ENCODE assay signal across 21 cellular contexts in the genomic region with DNA sequence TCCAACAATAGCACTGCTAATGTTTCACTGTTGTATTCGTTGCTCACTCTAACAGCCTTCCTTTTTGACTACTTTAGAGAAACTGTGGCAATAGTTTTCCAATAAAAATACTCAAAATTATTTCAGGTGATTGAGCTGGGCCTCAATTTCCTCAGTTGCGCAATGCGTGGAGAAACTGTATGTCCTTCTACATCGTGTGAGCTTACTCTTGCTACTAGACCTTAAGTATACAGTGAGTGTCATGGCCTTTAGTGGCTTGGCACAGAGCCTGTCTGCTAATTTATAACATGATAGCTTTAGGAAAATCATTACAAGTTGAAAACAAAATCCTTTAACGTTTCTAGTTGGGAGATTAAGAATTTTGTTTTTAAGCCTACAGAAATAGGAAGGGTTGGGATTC.
"Had no signal": no experiment of that assay in that cellular context is flagged by ENCODE, and none has a peak within 500 bp of the region (broad histone marks: within the 10 kb centered on the region; RNA-seq: fewer than 3 reads in every experiment).

No MANE protein-coding gene starts in this region.

- H3K36me3 ChIP-seq: colonic mucosa, heart left ventricle, neutrophil, sigmoid colon, thoracic aorta, transverse colon had no signal

- H3K4me3 ChIP-seq: colonic mucosa, heart left ventricle, mucosa of descending colon, sigmoid colon, skin epidermis, thoracic aorta, transverse colon had no signal

- FAIRE-seq: endothelial cell of umbilical vein, frontal cortex had no signal

- DNase-seq: cerebellar nuclear complex; colonic mucosa; dermis blood vessel endothelial cell; endodermal cell; erythroblast; heart left ventricle; hippocampal formation; kidney glomerular epithelial cell; mucosa of descending colon; naive thymus-derived CD8-positive, alpha-beta T cell; sigmoid colon; stimulated activated CD4-positive, alpha-beta T cell treated with anti-CD3 and anti-CD28 coated beads, Interleukin-2, amount 100 ng/mL, for 24 hours; stimulated activated CD4-positive, alpha-beta T cell treated with anti-CD3 and anti-CD28 coated beads, Interleukin-4, amount 100 ng/mL, for 4 hours; stimulated activated naive B cell treated with anti-CD40 and anti-IgM and Interleukin-4, amounts not matched to agents 10 μg/mL and 1 μg/mL and 100 μg/mL, for 72 hours; stimulated activated naive CD8-positive, alpha-beta T cell treated with anti-CD3 and anti-CD28 coated beads, Interleukin-15, amount 100 ng/mL, for 72 hours; transverse colon had no signal

- H3K27ac ChIP-seq: colonic mucosa, heart left ventricle, neutrophil, skin epidermis, thoracic aorta, transverse colon had no signal

- ATAC-seq: heart left ventricle; mucosa of descending colon; naive thymus-derived CD8-positive, alpha-beta T cell; stimulated activated naive B cell treated with anti-CD40 and anti-IgM and Interleukin-4, amounts not matched to agents 10 μg/mL and 1 μg/mL and 100 μg/mL, for 72 hours; stimulated activated naive CD8-positive, alpha-beta T cell treated with anti-CD3 and anti-CD28 coated beads, Interleukin-15, amount 100 ng/mL, for 72 hours had no signal

- H3K27me3 ChIP-seq: colonic mucosa, neutrophil, sigmoid colon, transverse colon had no signal

- H3K9me3 ChIP-seq: colonic mucosa, heart left ventricle, mucosa of descending colon, neutrophil, sigmoid colon, thoracic aorta, transverse colon had no signal

- H3K4me1 ChIP-seq: colonic mucosa, heart left ventricle, sigmoid colon, transverse colon had no signal
